21 cellular contexts compared by ENCODE assay signal in the genomic region with DNA sequence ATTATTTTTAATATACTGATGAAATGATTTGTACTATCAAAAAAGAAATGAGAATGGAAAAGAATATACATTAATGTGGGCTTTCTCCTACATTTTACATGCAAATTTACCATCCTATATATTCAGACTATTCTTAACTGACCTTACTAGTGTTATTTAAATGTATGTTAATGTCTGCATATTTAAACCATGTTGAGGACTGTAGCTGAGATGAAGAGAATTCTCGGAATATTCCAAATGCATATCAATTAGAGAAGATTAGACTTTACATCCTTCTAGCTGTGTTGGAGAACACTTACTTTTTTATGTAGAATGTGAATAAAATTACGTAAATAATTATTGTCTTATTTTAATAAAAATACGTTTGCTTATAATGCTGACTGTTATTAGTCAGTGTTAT.
A peak's percentile ranks its signal among the peaks of the same experiment; 100 is the strongest.
DNase-seq lines count a peak whose midpoint lies in the region; ATAC-seq and TF ChIP-seq lines count a peak whose summit lies in the region.
"Had no signal": no experiment of that assay in that cellular context is flagged by ENCODE, and none has a peak within 500 bp of the region (broad histone marks: within the 10 kb centered on the region; RNA-seq: fewer than 3 reads in every experiment).

No MANE protein-coding gene starts in this region.

- POLR2A ChIA-PET in WTC11 (lab: Charles Lee): no interaction called here

- no peaks in the 10 kb centered on the region for H3K9me3 Mint-ChIP-seq in GM23338
- H3K9me3 Mint-ChIP-seq in WTC11: peaks cover 7% of the 10 kb centered on the region; the same call in 1 of the 2 replicates

- CTCF ChIA-PET in WTC11 (lab: Charles Lee): no interaction called here

- H3K4me2 ChIP-seq in GM23338: peak overlapping the region; percentile 28
- H3K4me2 ChIP-seq: BLaER1 treated with 17β-estradiol and CSF1 and Interleukin-3, amounts not matched to agents 10 nM and 100 nM had no signal

- H4K20me1 ChIP-seq in GM23338 (replicated peaks; ENCODE audit: insufficient read depth): no peaks in the 10 kb centered on the region
- H4K20me1 ChIP-seq: BLaER1 treated with 17β-estradiol and CSF1 and Interleukin-3, amounts not matched to agents 10 nM and 100 nM had no signal

- H2AFZ ChIP-seq in GM23338: no peak overlapping the region

- DNase-seq in GM23338 (ENCODE audit: low spot score) (peak; percentile 57), WTC11 (ENCODE audit: low spot score) (no peak), KBM-7 (no peak), ACHN (no peak)
- DNase-seq in stimulated activated naive CD4-positive, alpha-beta T cell (lab: John Stamatoyannopoulos, UW): no peak
- DNase-seq: AML-193; BE2C; Calu3; CD4-positive, alpha-beta memory T cell; COR-L47; DMS53; DMS79 treated with DMSO at 0.1 percent for 48 hours; GF-D8; GOT3; HFFc6 had no signal

- TF ChIP-seq CTCF in GM23338 (conservative IDR thresholded peaks at IDR 0.05; ENCODE audit: low read depth in 2 of 2): no peak
- TF ChIP-seq CTCF in WTC11 (IDR thresholded peaks at IDR 0.05): no peak

- H3F3A ChIP-seq in GM23338 (replicated peaks; ENCODE audit: low read depth): no peaks in the 10 kb centered on the region

- peaks cover 41% of the 10 kb centered on the region for H3K4me1 ChIP-seq in GM23338 (ENCODE audit: insufficient read depth)
- peaks cover 37% of the 10 kb centered on the region for H3K4me1 ChIP-seq in HUES6 (ENCODE audit: control insufficient read depth, insufficient read depth, low read length)
- H3K4me1 ChIP-seq in iPS-18a (ENCODE audit: control insufficient read depth, low read depth, low read length): peaks cover 33% of the 10 kb centered on the region
- H3K4me1 ChIP-seq: BE2C; BLaER1 treated with 17β-estradiol and CSF1 and Interleukin-3, amounts not matched to agents 10 nM and 100 nM had no signal

- no peaks in the 10 kb centered on the region for H3K27me3 Mint-ChIP-seq in GM23338 (ENCODE audit: insufficient read depth, low read depth, poor library complexity)
- no peaks in the 10 kb centered on the region for H3K27me3 Mint-ChIP-seq in WTC11 (ENCODE audit: low read depth)
- H3K27me3 Mint-ChIP-seq: CD4-positive, alpha-beta memory T cell had no signal

- no peaks in the 10 kb centered on the region for H3K79me2 ChIP-seq in GM23338 (replicated peaks; ENCODE audit: insufficient read depth)

- H3K4me3 ChIP-seq in GM23338 (0 out of 2 replicates have a peak overlapping the region, but pooled peaks have one; percentile 10), HUES6 (ENCODE audit: low read depth, low read length) (no peak overlapping the region), iPS-18a (ENCODE audit: low read length) (no peak overlapping the region)
- H3K4me3 ChIP-seq: BLaER1 treated with 17β-estradiol and CSF1 and Interleukin-3, amounts not matched to agents 10 nM and 100 nM; HAP-1 had no signal

- H3K9me2 ChIP-seq in GM23338 (ENCODE audit: insufficient read depth): no peaks in the 10 kb centered on the region

- H3K27ac Mint-ChIP-seq in GM23338 (peak overlapping the region; percentile 96), WTC11 (peak overlapping the region; percentile 71)
- H3K27ac Mint-ChIP-seq: CD4-positive, alpha-beta memory T cell; HFFc6 had no signal

- H3K36me3 ChIP-seq in GM23338 (ENCODE audit: insufficient read depth): no peaks in the 10 kb centered on the region
- no peaks in the 10 kb centered on the region for H3K36me3 ChIP-seq in HUES6 (ENCODE audit: control insufficient read depth, insufficient read depth, low read length)
- H3K36me3 ChIP-seq in iPS-18a (ENCODE audit: control insufficient read depth, low read depth, low read length): no peaks in the 10 kb centered on the region
- H3K36me3 ChIP-seq: BE2C; BLaER1 treated with 17β-estradiol and CSF1 and Interleukin-3, amounts not matched to agents 10 nM and 100 nM; HAP-1 had no signal

- ATAC-seq in GM23338: peak; percentile 73
- ATAC-seq in WTC11: peak; percentile 64
- no peak for ATAC-seq in HG03342 (IDR thresholded peaks at IDR 0.05; ENCODE audit: unreplicated experiment)

- peaks cover 40% of the 10 kb centered on the region for H3K4me1 Mint-ChIP-seq in GM23338
- peaks cover 50% of the 10 kb centered on the region for H3K4me1 Mint-ChIP-seq in WTC11
- H3K4me1 Mint-ChIP-seq: CD4-positive, alpha-beta memory T cell had no signal

- no peaks in the 10 kb centered on the region for H3K27me3 ChIP-seq in GM23338 (ENCODE audit: insufficient read depth)
- no peaks in the 10 kb centered on the region for H3K27me3 ChIP-seq in HUES6 (ENCODE audit: control insufficient read depth, insufficient read depth, low read length)
- H3K27me3 ChIP-seq in iPS-18a (ENCODE audit: control insufficient read depth, insufficient read depth, low read length): no peaks in the 10 kb centered on the region
- H3K27me3 ChIP-seq: BE2C; BLaER1 treated with 17β-estradiol and CSF1 and Interleukin-3, amounts not matched to agents 10 nM and 100 nM had no signal

- no peaks in the 10 kb centered on the region; the same call in 2 of the 3 replicates for H3K36me3 Mint-ChIP-seq in GM23338 (ENCODE audit: low read depth)
- no peaks in the 10 kb centered on the region for H3K36me3 Mint-ChIP-seq in WTC11
- H3K36me3 Mint-ChIP-seq: CD4-positive, alpha-beta memory T cell had no signal

- peak overlapping the region; percentile 59; the same call in 1 of the 2 replicates for H3K27ac ChIP-seq in GM23338 (ENCODE audit: low read depth)
- peak overlapping the region; percentile 55 for H3K27ac ChIP-seq in HUES6 (ENCODE audit: low read depth, low read length)
- H3K27ac ChIP-seq in iPS-18a (ENCODE audit: low read length): peak overlapping the region; percentile 13
- H3K27ac ChIP-seq: 22Rv1; BLaER1 treated with 17β-estradiol and CSF1 and Interleukin-3, amounts not matched to agents 10 nM and 100 nM had no signal

- H3K9me3 ChIP-seq in HUES6 (ENCODE audit: control insufficient read depth, insufficient read depth, low read depth, low read length) (no peaks in the 10 kb centered on the region), iPS-18a (ENCODE audit: control insufficient read depth, low read depth, low read length) (no peaks in the 10 kb centered on the region)
- H3K9me3 ChIP-seq: BE2C; BLaER1 treated with 17β-estradiol and CSF1 and Interleukin-3, amounts not matched to agents 10 nM and 100 nM; HAP-1 had no signal

- H3K9ac ChIP-seq in HUES6 (ENCODE audit: low read length) (no peak overlapping the region), iPS-18a (ENCODE audit: low read length) (no peak overlapping the region)
- H3K9ac ChIP-seq: BLaER1 treated with 17β-estradiol and CSF1 and Interleukin-3, amounts not matched to agents 10 nM and 100 nM had no signal

- no peak overlapping the region for H3K4me3 Mint-ChIP-seq in GM23338
- peak overlapping the region; percentile 6; the same call in 1 of the 2 replicates for H3K4me3 Mint-ChIP-seq in WTC11
- H3K4me3 Mint-ChIP-seq: CD4-positive, alpha-beta memory T cell; HFFc6 had no signal

- in situ Hi-C loops in KBM-7 (cut with MboI; ENCODE audit: low pct_unique_long_range_greater_than_20kb, low sequenced_read_pairs): no loop called here
- in situ Hi-C loops in ACHN (cut with HindIII; ENCODE audit: low pct_ligation_motif_present, low pct_unique_long_range_greater_than_20kb, low sequenced_read_pairs): no loop called here

TF ChIP-seq in GM23338, 12 proteins besides CTCF, POLR2A, EP300 and RAD21:
- TF ChIP-seq NANOG (IDR thresholded peaks at IDR 0.05; ENCODE audit: borderline replicate concordance) (peak; percentile 87), EZH2phosphoT487 (IDR thresholded peaks at IDR 0.05; ENCODE audit: unreplicated experiment) (no peak)

TF ChIP-seq in WTC11, 78 proteins besides CTCF, POLR2A, EP300 and RAD21 (continues in another document):
- TF ChIP-seq ZNF219 (CRISPR knock-in tag; IDR thresholded peaks at IDR 0.05; ENCODE audit: borderline replicate concordance) (no peak), ATF1 (CRISPR knock-in tag; IDR thresholded peaks at IDR 0.05) (no peak), HMGXB4 (CRISPR knock-in tag; IDR thresholded peaks at IDR 0.05) (no peak), ZNF425 (CRISPR knock-in tag; conservative IDR thresholded peaks at IDR 0.05) (no peak)
- TF ChIP-seq, protein P1, sequence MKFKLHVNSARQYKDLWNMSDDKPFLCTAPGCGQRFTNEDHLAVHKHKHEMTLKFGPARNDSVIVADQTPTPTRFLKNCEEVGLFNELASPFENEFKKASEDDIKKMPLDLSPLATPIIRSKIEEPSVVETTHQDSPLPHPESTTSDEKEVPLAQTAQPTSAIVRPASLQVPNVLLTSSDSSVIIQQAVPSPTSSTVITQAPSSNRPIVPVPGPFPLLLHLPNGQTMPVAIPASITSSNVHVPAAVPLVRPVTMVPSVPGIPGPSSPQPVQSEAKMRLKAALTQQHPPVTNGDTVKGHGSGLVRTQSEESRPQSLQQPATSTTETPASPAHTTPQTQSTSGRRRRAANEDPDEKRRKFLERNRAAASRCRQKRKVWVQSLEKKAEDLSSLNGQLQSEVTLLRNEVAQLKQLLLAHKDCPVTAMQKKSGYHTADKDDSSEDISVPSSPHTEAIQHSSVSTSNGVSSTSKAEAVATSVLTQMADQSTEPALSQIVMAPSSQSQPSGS (CRISPR knock-in tag; IDR thresholded peaks at IDR 0.05; ENCODE audit: borderline replicate concordance, low read depth): no peak
